ENCODE assay signal across 26 cellular contexts in genomic region chr11:27401760-27402316, GRCh38. TPM values are rescaled to one million over a fixed set of nuclear protein-coding genes. Genes with fewer than 3 reads are reported as not detected.
DNase-seq lines count a peak whose midpoint lies in the region; ATAC-seq, FAIRE-seq and TF ChIP-seq lines count a peak whose summit lies in the region.
"Had no signal": no experiment of that assay in that cellular context is flagged by ENCODE, and none has a peak within 500 bp of the region (broad histone marks: within the 10 kb centered on the region; RNA-seq: fewer than 3 reads in every experiment).

No MANE protein-coding gene starts in this region.

- no peaks in the 10 kb centered on the region for H3K27me3 Mint-ChIP-seq in Caco-2 (ENCODE audit: insufficient read depth, unreplicated experiment)
- H3K27me3 Mint-ChIP-seq: activated naive CD8-positive, alpha-beta T cell had no signal

- no peaks in the 10 kb centered on the region for H3K9me3 Mint-ChIP-seq in Caco-2 (ENCODE audit: unreplicated experiment)
- H3K9me3 Mint-ChIP-seq: CD4-positive, CD25-positive, alpha-beta regulatory T cell; endodermal cell; HFFc6; natural killer cell treated with Interleukin-12 subunit alpha and Interleukin-12 subunit beta and Interleukin-15 and Interleukin-18, amount 100 ng/mL, for 72 hours; T-helper 2 cell treated with Interferon-gamma antibody and Interleukin-4, amounts not matched to agents 5 μg/mL and 100 μg/mL, for 36 hours had no signal

- intact Hi-C loops in Caco-2 (cut with micrococcal nuclease; ENCODE audit: unreplicated experiment) (no loop called here), mucosa of descending colon (cut with DNase I, micrococcal nuclease) (loop anchor here in 1 of 2 donors (5.0 kb wide), 1 partner anchor 65 kb away; no protein-coding TSS in a partner anchor)

- H3K27me3 ChIP-seq in Caco-2 (replicated peaks; ENCODE audit: control insufficient read depth, insufficient read depth, low read length) (no peaks in the 10 kb centered on the region), bronchial epithelial cell (ENCODE audit: control insufficient read depth, insufficient read depth, low read length) (no peaks in the 10 kb centered on the region)
- H3K27me3 ChIP-seq: heart right ventricle had no signal

- CTCF ChIA-PET in Caco-2 (lab: Charles Lee): no interaction called here

- peaks cover 33% of the 10 kb centered on the region for H3K4me1 Mint-ChIP-seq in Caco-2 (ENCODE audit: low read depth, unreplicated experiment)
- H3K4me1 Mint-ChIP-seq: CD4-positive, CD25-positive, alpha-beta regulatory T cell had no signal

- ATAC-seq in mucosa of descending colon: peak; percentile 86
- ATAC-seq: activated CD8-positive, alpha-beta T cell treated with anti-CD3 and anti-CD28 coated beads, Interleukin-2, amount 10 ng/mL, durations not matched to agents 7 days and 5 days; heart right ventricle; K562; natural killer cell treated with Interleukin-12 subunit alpha and Interleukin-12 subunit beta and Interleukin-15 and Interleukin-18, amount 100 ng/mL, for 72 hours had no signal

- peak overlapping the region; percentile 49 for H3K4me3 Mint-ChIP-seq in Caco-2 (ENCODE audit: unreplicated experiment)
- H3K4me3 Mint-ChIP-seq: activated CD8-positive, alpha-beta T cell treated with anti-CD3 and anti-CD28 coated beads, Interleukin-2, amount 10 ng/mL, durations not matched to agents 7 days and 5 days; activated naive CD8-positive, alpha-beta T cell; CD4-positive, CD25-positive, alpha-beta regulatory T cell; endodermal cell; HFFc6; natural killer cell treated with Interleukin-12 subunit alpha and Interleukin-12 subunit beta and Interleukin-15 and Interleukin-18, amount 100 ng/mL, for 72 hours; T-helper 2 cell treated with Interferon-gamma antibody and Interleukin-4, amounts not matched to agents 5 μg/mL and 100 μg/mL, for 36 hours had no signal

- peak overlapping the region; percentile 35 for H3K27ac Mint-ChIP-seq in Caco-2 (ENCODE audit: unreplicated experiment)
- H3K27ac Mint-ChIP-seq: activated CD8-positive, alpha-beta T cell treated with anti-CD3 and anti-CD28 coated beads, Interleukin-2, amount 10 ng/mL, durations not matched to agents 7 days and 5 days; activated naive CD8-positive, alpha-beta T cell; CD4-positive, CD25-positive, alpha-beta regulatory T cell; endodermal cell; HFFc6; natural killer cell treated with Interleukin-12 subunit alpha and Interleukin-12 subunit beta and Interleukin-15 and Interleukin-18, amount 100 ng/mL, for 72 hours; T-helper 2 cell treated with Interferon-gamma antibody and Interleukin-4, amounts not matched to agents 5 μg/mL and 100 μg/mL, for 36 hours had no signal

- peak in 1 of 2 experiments; percentile 10 for DNase-seq in Caco-2
- peak; percentile 93 for DNase-seq in HT-29 (ENCODE audit: low spot score)
- DNase-seq in bronchial epithelial cell (ENCODE audit: low read depth): peak; percentile 72
- no peak for DNase-seq in mucosa of descending colon
- no peak for DNase-seq in AML-193 (lab: John Stamatoyannopoulos, UW)
- no peak for DNase-seq in HuH-7.5 (ENCODE audit: low spot score)
- DNase-seq in NCI-H1048 (lab: John Stamatoyannopoulos, UW): no peak
- no peak for DNase-seq in cortex of kidney (lab: John Stamatoyannopoulos, UW)
- DNase-seq: activated CD4-positive, CD25-positive, alpha-beta regulatory T cell; activated CD8-positive, alpha-beta T cell treated with anti-CD3 and anti-CD28 coated beads, Interleukin-2, amount 10 ng/mL, durations not matched to agents 7 days and 5 days; activated T-cell treated with anti-CD3 and anti-CD28 coated beads, Interleukin-2, amount 50 U/mL, for 48 hours; CD4-positive, CD25-positive, alpha-beta regulatory T cell; DND-41; endodermal cell; heart right ventricle; HFFc6; mesendoderm; NCI-H1105; stimulated activated CD4-positive, alpha-beta T cell treated with anti-CD3 and anti-CD28 coated beads, Interleukin-4, amount 100 ng/mL, for 4 hours had no signal

- no peaks in the 10 kb centered on the region for H3K9me3 ChIP-seq in Caco-2
- no peaks in the 10 kb centered on the region for H3K9me3 ChIP-seq in mucosa of descending colon
- H3K9me3 ChIP-seq: heart right ventricle, prostate gland had no signal

- no peak for TF ChIP-seq CTCF in Caco-2 (IDR thresholded peaks at IDR 0.05; ENCODE audit: insufficient read depth in 1 of 2, low read depth in 1 of 2, low read length in 1 of 2, severe bottlenecking in 1 of 2, unreplicated experiment in 1 of 2)
- TF ChIP-seq CTCF in bronchial epithelial cell (IDR thresholded peaks at IDR 0.05; ENCODE audit: insufficient read depth, low read length, severe bottlenecking): no peak
- no peak for TF ChIP-seq CTCF in mucosa of descending colon (IDR thresholded peaks at IDR 0.05)

- no peaks in the 10 kb centered on the region; the same call in 1 of the 2 replicates for H3K36me3 ChIP-seq in Caco-2 (ENCODE audit: control insufficient read depth, insufficient read depth, low read length)
- no peaks in the 10 kb centered on the region for H3K36me3 ChIP-seq in bronchial epithelial cell (ENCODE audit: control insufficient read depth, insufficient read depth, low read length)
- no peaks in the 10 kb centered on the region for H3K36me3 ChIP-seq in mucosa of descending colon (ENCODE audit: low read depth)
- H3K36me3 ChIP-seq: heart right ventricle, prostate gland had no signal

- POLR2A ChIA-PET in Caco-2 (lab: Charles Lee): no interaction called here

- H3K36me3 Mint-ChIP-seq in Caco-2 (ENCODE audit: insufficient read depth, unreplicated experiment): peaks cover 6% of the 10 kb centered on the region
- H3K36me3 Mint-ChIP-seq: activated naive CD8-positive, alpha-beta T cell; CD4-positive, CD25-positive, alpha-beta regulatory T cell; natural killer cell treated with Interleukin-12 subunit alpha and Interleukin-12 subunit beta and Interleukin-15 and Interleukin-18, amount 100 ng/mL, for 72 hours had no signal

- H3K4me1 ChIP-seq in Caco-2 (peaks cover 38% of the 10 kb centered on the region), mucosa of descending colon (ENCODE audit: low read depth) (peaks cover 53% of the 10 kb centered on the region)

- H3K4me3 ChIP-seq in Caco-2 (ENCODE audit: low read depth, low read length) (no peak overlapping the region), bronchial epithelial cell (ENCODE audit: low read depth, low read length) (no peak overlapping the region), mucosa of descending colon (no peak overlapping the region)
- H3K4me3 ChIP-seq: heart right ventricle, K562, prostate gland, skin epidermis had no signal

- BruUV-seq in Caco-2 (replicated peaks; lab: Mats Ljungman, UMichigan): no TSS peak

- FAIRE-seq in bronchial epithelial cell (lab: Jason Lieb, UNC): no peak
- FAIRE-seq: K562, RCC 7860 had no signal

RNA-seq across cellular contexts. Expression of gene CCDC34, which starts 38.8 kb away (rescaled TPM):
- total RNA-seq in Caco-2 (2022) (25.0 and 25.7 TPM in 2 replicates), bronchial epithelial cell (1.3 and 2.0 TPM in 2 replicates), mucosa of descending colon (10 to 100 TPM in 2 of 3 donors, 1 to 10 TPM in 1; 7.2 to 11.2 (median 10.1) TPM)
- total RNA-seq in HT-29 (2014; rRNA removed; shearing (Covaris generic)): 7.1 and 10.1 TPM in 2 replicates

Comparison
In these comparisons a context has a peak if more than half of its experiments do, and no peak if none do; other contexts are left out.
1. DNase-seq: peak in HT-29 (single experiment) and bronchial epithelial cell (single experiment); none in mucosa of descending colon (0 of 3), AML-193 (0 of 2), HuH-7.5 (single experiment), NCI-H1048 (single experiment) and cortex of kidney (single experiment).